In the genomic region with DNA sequence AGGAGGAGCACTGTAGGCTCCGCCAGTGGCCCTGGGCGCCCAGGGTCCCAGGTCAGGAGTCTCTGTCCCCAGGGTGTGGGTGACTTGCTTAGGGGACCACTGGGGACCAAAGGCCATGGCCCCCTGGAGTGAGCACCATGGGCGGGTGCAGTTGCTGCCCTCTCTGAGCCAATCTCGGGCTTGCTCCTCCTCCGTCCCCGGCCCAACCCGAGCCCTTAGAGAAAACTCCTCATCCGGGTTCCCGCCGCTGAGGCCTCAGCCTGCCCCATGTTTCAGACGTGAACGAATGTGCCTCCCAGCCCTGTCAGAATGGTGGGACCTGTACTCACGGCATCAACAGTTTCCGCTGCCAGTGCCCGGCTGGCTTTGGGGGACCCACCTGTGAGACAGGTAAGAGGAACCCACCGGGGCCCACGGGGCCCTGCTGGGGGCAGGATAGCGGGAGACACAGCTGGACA, we compare ENCODE assay signal across 9 cellular contexts. TPM values are rescaled to one million over a fixed set of nuclear protein-coding genes. Genes with fewer than 3 reads are reported as not detected.
A peak's percentile ranks its signal among the peaks of the same experiment; 100 is the strongest.
DNase-seq lines count a peak whose midpoint lies in the region; ATAC-seq and TF ChIP-seq lines count a peak whose summit lies in the region.
"Had no signal": no experiment of that assay in that cellular context is flagged by ENCODE, and none has a peak within 500 bp of the region (broad histone marks: within the 10 kb centered on the region; RNA-seq: fewer than 3 reads in every experiment).

No MANE protein-coding gene starts in this region.

- H3K9me3 ChIP-seq in mononuclear cell (ENCODE audit: low read depth, low read length), result no peaks in the 10 kb centered on the region

- peaks cover 19% of the 10 kb centered on the region for H3K4me1 ChIP-seq in mononuclear cell (ENCODE audit: insufficient read depth, low read length)

- H3K4me3 ChIP-seq in GM12865 (ENCODE audit: low read depth, low read length) (peak overlapping the region; percentile 24), mononuclear cell (ENCODE audit: low read length) (peak overlapping the region; percentile 38)

- DNase-seq in GM12865 (ENCODE audit: low read depth), result peak; percentile 54
- peak; percentile 10 to 20 for DNase-seq in activated CD4-positive, alpha-beta T cell treated with anti-CD3 and anti-CD28 coated beads, Interleukin-2, amount 50 U/mL, for 48 hours
- no peak for DNase-seq in T-helper 9 cell
- no peak for DNase-seq in NCI-H524 (lab: John Stamatoyannopoulos, UW)
- no peak for DNase-seq in putamen (ENCODE audit: low spot score)
- DNase-seq: NCI-H1694 treated with DMSO at 0.1 percent for 48 hours had no signal

- no peak for TF ChIP-seq CTCF in GM12865 (IDR thresholded peaks at IDR 0.05; ENCODE audit: insufficient read depth, low read depth, low read length, missing control alignments)

- ATAC-seq in GM21737 (IDR thresholded peaks at IDR 0.05; ENCODE audit: unreplicated experiment) (peak; percentile 35), GM19452 (IDR thresholded peaks at IDR 0.05; ENCODE audit: unreplicated experiment) (no peak)

- H3K27me3 ChIP-seq in mononuclear cell (ENCODE audit: insufficient read depth, low read length), result no peaks in the 10 kb centered on the region

RNA-seq across cellular contexts. Expression of a gene that starts 38.6 kb away (rescaled TPM):
- total RNA-seq in mononuclear cell, result 8.2 TPM

Comparison
In these comparisons a context has a peak if more than half of its experiments do, and no peak if none do; other contexts are left out.
1. DNase-seq: peak in GM12865 (single experiment) and activated CD4-positive, alpha-beta T cell treated with anti-CD3 and anti-CD28 coated beads, Interleukin-2, amount 50 U/mL, for 48 hours (2 of 2); none in T-helper 9 cell (single experiment), NCI-H524 (0 of 2) and putamen (single experiment).